ENCODE assay signal across 28 cellular contexts in the genomic region with DNA sequence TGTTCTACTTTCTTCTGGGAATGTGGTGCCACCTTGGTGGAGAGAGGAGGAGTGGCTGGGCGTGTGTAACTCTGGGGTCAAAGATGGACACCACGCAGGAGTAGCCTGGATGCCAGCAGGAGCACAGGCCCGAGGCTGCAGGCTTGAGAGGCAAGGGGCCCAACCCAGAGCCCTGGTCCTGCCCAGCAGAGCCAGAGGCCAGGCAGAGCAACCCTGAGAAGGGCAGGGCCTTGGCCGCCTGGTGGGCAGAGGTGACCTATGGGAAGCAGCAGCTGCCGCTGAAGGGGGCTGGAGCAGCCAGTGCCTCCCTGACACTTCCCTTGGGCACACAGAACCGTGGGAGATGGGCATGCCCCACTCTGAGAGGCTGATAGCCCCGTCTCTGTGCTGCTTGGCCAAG. TPM values are rescaled to one million over a fixed set of nuclear protein-coding genes. Genes with fewer than 3 reads are reported as not detected.
DNase-seq lines count a peak whose midpoint lies in the region; ATAC-seq, FAIRE-seq and TF ChIP-seq lines count a peak whose summit lies in the region.
"Had no signal": no experiment of that assay in that cellular context is flagged by ENCODE, and none has a peak within 500 bp of the region (broad histone marks: within the 10 kb centered on the region; RNA-seq: fewer than 3 reads in every experiment).

No MANE protein-coding gene starts in this region.

- no TSS peak for BruUV-seq in HepG2 (replicated peaks; lab: Mats Ljungman, UMichigan)

- no peak overlapping the region for H3K27ac Mint-ChIP-seq in CD4-positive, alpha-beta T cell
- H3K27ac Mint-ChIP-seq: natural killer cell had no signal

- no peaks in the 10 kb centered on the region for H4K20me1 ChIP-seq in HepG2 (ENCODE audit: insufficient read depth, low read length)

- H3K9me3 ChIP-seq in right cardiac atrium (ENCODE audit: control insufficient read depth, low read length) (no peaks in the 10 kb centered on the region), HepG2 (ENCODE audit: low read length) (no peaks in the 10 kb centered on the region), gastrocnemius medialis (no peaks in the 10 kb centered on the region)
- no peaks in the 10 kb centered on the region for H3K9me3 ChIP-seq in CD4-positive, alpha-beta T cell (ENCODE audit: control insufficient read depth, low read length)

- TF ChIP-seq POLR2A in HepG2 (IDR thresholded peaks at IDR 0.05; ENCODE audit: insufficient read depth in 1 of 2, low read depth in 2 of 2, low read length in 2 of 2), result no peak
- TF ChIP-seq POLR2A in gastrocnemius medialis (IDR thresholded peaks at IDR 0.05), result no peak

- in situ Hi-C loops in HepG2 (cut with HindIII; ENCODE audit: extremely low pct_ligation_motif_present, low pct_unique_long_range_greater_than_20kb), result loop anchor here (25.0 kb wide), 1 partner anchor 1158 kb away; the partner anchor contains the start of gene GPRC5C
- in situ Hi-C loops in gastrocnemius medialis (cut with MboI; ENCODE audit: low sequenced_read_pairs in 4 of 4), result no loop called here

- WGBS in right cardiac atrium, result 88% methylated on average over 7 of the region's 7 CpGs
- WGBS in HepG2 (ENCODE audit: low lambda C conversion rate), result 76% methylated on average over 5 of the region's 7 CpGs

- intact Hi-C loops in right cardiac atrium (cut with DNase I) (loop anchor here in 1 of 4 donors (5.0 kb wide), 1 partner anchor 38 kb away; no protein-coding TSS in a partner anchor), left ventricle myocardium superior (cut with micrococcal nuclease) (no loop called here), HepG2 (cut with micrococcal nuclease; ENCODE audit: unreplicated experiment) (no loop called here), gastrocnemius medialis (cut with DNase I; ENCODE audit: low total_unique reads) (no loop called here)
- intact Hi-C loops in CD4-positive, alpha-beta T cell (cut with DNase I, micrococcal nuclease), result no loop called here

- H3K27ac ChIP-seq in right cardiac atrium (ENCODE audit: low read length) (no peak overlapping the region), HepG2 (ENCODE audit: extremely low read length, insufficient read depth, low read length) (no peak overlapping the region), gastrocnemius medialis (peak overlapping the region; percentile 29 to 80 (median 64))
- H3K27ac ChIP-seq in CD4-positive, alpha-beta T cell (ENCODE audit: low read depth, low read length), result no peak overlapping the region
- H3K27ac ChIP-seq: epithelial cell of prostate had no signal

- peaks cover 3 to 12% of the 10 kb centered on the region in 2 experiments; a peak in 4 of 5 replicates for H3K36me3 ChIP-seq in HepG2 (replicated peaks in 1 of 2; ENCODE audit: control insufficient read depth in 1 of 2, insufficient read depth in 2 of 2, low read length in 2 of 2)
- peaks cover 0 to 4% of the 10 kb centered on the region in 2 donors for H3K36me3 ChIP-seq in gastrocnemius medialis

- POLR2A ChIA-PET in HepG2 (lab: Yijun Ruan, JAX), result interaction anchor here (1.1 to 2.6 kb wide), 2 partner anchors 9 to 30 kb away, joined by 4 to 32 read pairs; no protein-coding TSS in a partner anchor
- POLR2A ChIA-PET in CD4-positive, alpha-beta T cell (lab: Charles Lee), result no interaction called here

- H3K27me3 ChIP-seq in right cardiac atrium (ENCODE audit: control insufficient read depth, insufficient read depth) (no peaks in the 10 kb centered on the region), HepG2 (ENCODE audit: control insufficient read depth in 1 of 2, insufficient read depth in 2 of 2, low read length in 2 of 2) (no peaks in the 10 kb centered on the region), gastrocnemius medialis (no peaks in the 10 kb centered on the region)
- H3K27me3 ChIP-seq in CD4-positive, alpha-beta T cell (ENCODE audit: control insufficient read depth, insufficient read depth, low read length), result no peaks in the 10 kb centered on the region

- H2AFZ ChIP-seq in HepG2 (ENCODE audit: low read length), result no peak overlapping the region

- no peak for FAIRE-seq in HepG2 (lab: Jason Lieb, UNC)
- FAIRE-seq: GM12878 had no signal

- DNase-seq in right cardiac atrium (peak in 1 of 3 donors; percentile 54), left ventricle myocardium superior (no peak), HepG2 (ENCODE audit: low spot score) (no peak), gastrocnemius medialis (no peak), anterior cingulate cortex (lab: John Stamatoyannopoulos, UW) (no peak)
- DNase-seq in CD4-positive, alpha-beta T cell, result no peak
- DNase-seq: activated CD4-positive, alpha-beta T cell treated with anti-CD3 and anti-CD28 coated beads for 4 hours; activated T-cell treated with anti-CD3 and anti-CD28 coated beads, Interleukin-2, amount 50 U/mL, for 4 hours; CD4-positive, alpha-beta memory T cell; effector CD4-positive, alpha-beta T cell; EL; midbrain; natural killer cell; NCI-H1436 treated with DMSO at 0.1 percent for 48 hours; NCI-H2107; stimulated activated CD4-positive, alpha-beta T cell treated with anti-CD3 and anti-CD28 coated beads, Interleukin-2, amount 100 ng/mL, for 48 hours had no signal

- H3K27me3 Mint-ChIP-seq in CD4-positive, alpha-beta T cell, result no peaks in the 10 kb centered on the region
- H3K27me3 Mint-ChIP-seq: brain had no signal

- no peaks in the 10 kb centered on the region for H3K79me2 ChIP-seq in HepG2 (ENCODE audit: insufficient read depth, low read length)

- CTCF ChIA-PET in HepG2 (lab: Yijun Ruan, JAX; ENCODE audit: low intra/inter-chr PET ratio, low total read pairs), result no interaction called here
- CTCF ChIA-PET in CD4-positive, alpha-beta T cell (lab: Charles Lee), result no interaction called here

- H3K4me3 ChIP-seq in right cardiac atrium (ENCODE audit: low read length) (no peak overlapping the region), HepG2 (replicated peaks in 1 of 3; ENCODE audit: insufficient read depth in 1 of 3, low read depth in 2 of 3, low read length in 3 of 3) (no peak overlapping the region), gastrocnemius medialis (no peak overlapping the region)
- H3K4me3 ChIP-seq: GM12878 had no signal

- no peaks in the 10 kb centered on the region for H3K36me3 Mint-ChIP-seq in CD4-positive, alpha-beta T cell (ENCODE audit: low read depth)
- H3K36me3 Mint-ChIP-seq: brain; CD4-positive, alpha-beta memory T cell; natural killer cell had no signal

- no peak for TF ChIP-seq EP300 in HepG2 (IDR thresholded peaks at IDR 0.05; ENCODE audit: low read depth in 2 of 2, low read length in 2 of 2)
- TF ChIP-seq EP300 in HepG2 (CRISPR knock-in tag; IDR thresholded peaks at IDR 0.05; ENCODE audit: borderline replicate concordance), result no peak

- H3K4me1 ChIP-seq in right cardiac atrium (ENCODE audit: control insufficient read depth, insufficient read depth, low read length) (peaks cover 15% of the 10 kb centered on the region), HepG2 (ENCODE audit: insufficient read depth, low read length) (peaks cover 38% of the 10 kb centered on the region), gastrocnemius medialis (peaks cover 26 to 27% of the 10 kb centered on the region in 2 donors)

- no peak for TF ChIP-seq CTCF in HepG2 (CRISPR knock-in tag; IDR thresholded peaks at IDR 0.05)
- no peak for TF ChIP-seq CTCF in gastrocnemius medialis (IDR thresholded peaks at IDR 0.05 in 4 of 5, conservative IDR thresholded peaks at IDR 0.05 in 1 of 5)
- TF ChIP-seq CTCF in CD4-positive, alpha-beta T cell (IDR thresholded peaks at IDR 0.05), result no peak

- no peak overlapping the region for H3K4me3 Mint-ChIP-seq in CD4-positive, alpha-beta T cell
- H3K4me3 Mint-ChIP-seq: activated T-cell treated with anti-CD3 and anti-CD28 coated beads, Interleukin-2, amount 50 U/mL, for 4 hours; brain; CD4-positive, alpha-beta memory T cell; natural killer cell had no signal

- no peaks in the 10 kb centered on the region for H3K9me3 Mint-ChIP-seq in CD4-positive, alpha-beta T cell
- H3K9me3 Mint-ChIP-seq: activated T-cell treated with anti-CD3 and anti-CD28 coated beads, Interleukin-2, amount 50 U/mL, for 4 hours; CD4-positive, alpha-beta memory T cell; natural killer cell had no signal

- H3K4me1 Mint-ChIP-seq in CD4-positive, alpha-beta T cell (ENCODE audit: low read depth), result no peaks in the 10 kb centered on the region
- H3K4me1 Mint-ChIP-seq: CD4-positive, alpha-beta memory T cell; natural killer cell had no signal

- TF ChIP-seq RAD21 in HepG2 (CRISPR knock-in tag; IDR thresholded peaks at IDR 0.05), result no peak

- no peak overlapping the region for H3K4me2 ChIP-seq in HepG2 (ENCODE audit: low read depth, low read length)

- no peak overlapping the region for H3K9ac ChIP-seq in HepG2 (ENCODE audit: insufficient read depth, low read depth, low read length)

- ATAC-seq in right cardiac atrium (peak; percentile 7 to 14), left ventricle myocardium superior (no peak), HepG2 (peak; percentile 4; the same call in 1 of the 3 replicates), gastrocnemius medialis (no peak), HG02852 (IDR thresholded peaks at IDR 0.05; ENCODE audit: unreplicated experiment) (no peak), HG03135 (IDR thresholded peaks at IDR 0.05; ENCODE audit: unreplicated experiment) (no peak)
- no peak for ATAC-seq in CD4-positive, alpha-beta T cell (ENCODE audit: poor library complexity)
- ATAC-seq: activated T-cell treated with anti-CD3 and anti-CD28 coated beads, Interleukin-2, amount 50 U/mL, for 4 hours; GM12878; natural killer cell had no signal

RNA-seq across cellular contexts. Expression of gene CPSF4L, which starts 18.0 kb away (rescaled TPM):
- not detected for total RNA-seq in right cardiac atrium
- not detected for polyA plus RNA-seq in right cardiac atrium
- total RNA-seq in left ventricle myocardium superior, result not detected
- 0.73 and 0.94 TPM in 2 replicates for total RNA-seq in HepG2 (2016; rRNA removed; fragmentation: Illumina TruSeq; extraction: Trizol)
- 1.3 and 1.5 TPM in 2 replicates for total RNA-seq in HepG2 (2016; cell fraction: cytosol; rRNA removed; fragmentation: Illumina TruSeq; extraction: Trizol; ENCODE audit: low read depth)
- total RNA-seq in HepG2 (2016; cell fraction: insoluble cytoplasmic fraction; rRNA removed; fragmentation: Illumina TruSeq; extraction: Trizol), result 0.76 and 1.1 TPM in 2 replicates
- total RNA-seq in HepG2 (2016; cell fraction: membrane; rRNA removed; fragmentation: Illumina TruSeq; extraction: Trizol), result 1.3 and 1.5 TPM in 2 replicates
- total RNA-seq in HepG2 (2016; cell fraction: nucleus; rRNA removed; fragmentation: Illumina TruSeq; extraction: Trizol), result 0.99 and 1.5 TPM in 2 replicates
- polyA plus RNA-seq in HepG2 (2011; rRNA removed), result 1.2 and 1.6 TPM in 2 replicates
- 0.32 and 0.70 TPM in 2 replicates for polyA plus RNA-seq in HepG2 (2011; cell fraction: cytosol; rRNA removed)
- 0.21 TPM in 1 of 2 replicates, not detected in the other for polyA plus RNA-seq in HepG2 (2011; cell fraction: nucleus; rRNA removed)
- 0.25 and 0.48 TPM in 2 replicates for polyA plus RNA-seq in HepG2 (2012)
- polyA plus RNA-seq in HepG2 (2016; cell fraction: cytosol; fragmentation: Illumina TruSeq; extraction: Trizol; ENCODE audit: low read depth), result 0.86 and 1.8 TPM in 2 replicates
- 0.60 and 1.3 TPM in 2 replicates for polyA plus RNA-seq in HepG2 (2016; cell fraction: insoluble cytoplasmic fraction; fragmentation: Illumina TruSeq; extraction: Trizol; ENCODE audit: low read depth)
- polyA plus RNA-seq in HepG2 (2016; cell fraction: membrane; fragmentation: Illumina TruSeq; extraction: Trizol; ENCODE audit: low read depth), result 1.3 and 1.5 TPM in 2 replicates
- polyA plus RNA-seq in HepG2 (2016; cell fraction: nucleus; fragmentation: Illumina TruSeq; extraction: Trizol; ENCODE audit: insufficient read depth, low read depth), result not detected in 2 replicates
- 0.42 TPM in 1 of 2 replicates, not detected in the other for polyA minus RNA-seq in HepG2 (2011; rRNA and poly(A)+ RNA removed; ENCODE audit: low replicate concordance)
- polyA minus RNA-seq in HepG2 (2011; cell fraction: cytosol; rRNA and poly(A)+ RNA removed), result not detected in 2 replicates
- 1.3 TPM in 1 of 2 replicates, not detected in the other for polyA minus RNA-seq in HepG2 (2011; cell fraction: nucleus; rRNA and poly(A)+ RNA removed)
- not detected for total RNA-seq in gastrocnemius medialis
- total RNA-seq in CD4-positive, alpha-beta T cell, result not detected
- total RNA-seq: A172; activated CD8-positive, alpha-beta memory T cell treated with anti-CD3 and anti-CD28 coated beads for 36 hours; activated T-cell treated with anti-CD3 and anti-CD28 coated beads, Interleukin-2, amount 50 U/mL, for 4 hours; CD4-positive, alpha-beta memory T cell; chondrocyte; GM12878; natural killer cell; NCI-H460; OCI-LY7; osteocyte; T-helper 2 cell treated with Interferon-gamma antibody and Interleukin-4, amounts not matched to agents 100 ng/mL and 5 ng/mL, for 36 hours had no signal
- polyA plus RNA-seq: CD4-positive, alpha-beta memory T cell; GM12878 had no signal

RNA-seq across cellular contexts. Expression of gene CDC42EP4, which starts 32.1 kb away (rescaled TPM):
- total RNA-seq in right cardiac atrium, result 10 to 100 TPM; 28.1 to 47.1 (median 38.4) TPM
- polyA plus RNA-seq in right cardiac atrium, result 31.9 TPM
- total RNA-seq in left ventricle myocardium superior, result 51.4 TPM
- total RNA-seq in HepG2 (2016; rRNA removed; fragmentation: Illumina TruSeq; extraction: Trizol), result 54.0 and 55.0 TPM in 2 replicates
- 13.5 and 14.9 TPM in 2 replicates for total RNA-seq in HepG2 (2016; cell fraction: cytosol; rRNA removed; fragmentation: Illumina TruSeq; extraction: Trizol; ENCODE audit: low read depth)
- total RNA-seq in HepG2 (2016; cell fraction: insoluble cytoplasmic fraction; rRNA removed; fragmentation: Illumina TruSeq; extraction: Trizol), result 45.9 and 55.1 TPM in 2 replicates
- total RNA-seq in HepG2 (2016; cell fraction: membrane; rRNA removed; fragmentation: Illumina TruSeq; extraction: Trizol), result 45.7 and 51.9 TPM in 2 replicates
- total RNA-seq in HepG2 (2016; cell fraction: nucleus; rRNA removed; fragmentation: Illumina TruSeq; extraction: Trizol), result 34.9 and 36.1 TPM in 2 replicates
- polyA plus RNA-seq in HepG2 (2011; rRNA removed), result 19.0 and 21.7 TPM in 2 replicates
- 16.2 and 20.1 TPM in 2 replicates for polyA plus RNA-seq in HepG2 (2011; cell fraction: cytosol; rRNA removed)
- 18.6 and 24.3 TPM in 2 replicates for polyA plus RNA-seq in HepG2 (2011; cell fraction: nucleus; rRNA removed)
- 18.4 and 22.4 TPM in 2 replicates for polyA plus RNA-seq in HepG2 (2012)
- 11.7 and 14.2 TPM in 2 replicates for polyA plus RNA-seq in HepG2 (2016; cell fraction: cytosol; fragmentation: Illumina TruSeq; extraction: Trizol; ENCODE audit: low read depth)
- polyA plus RNA-seq in HepG2 (2016; cell fraction: insoluble cytoplasmic fraction; fragmentation: Illumina TruSeq; extraction: Trizol; ENCODE audit: low read depth), result 58.7 and 66.8 TPM in 2 replicates
- polyA plus RNA-seq in HepG2 (2016; cell fraction: membrane; fragmentation: Illumina TruSeq; extraction: Trizol; ENCODE audit: low read depth), result 37.7 and 41.8 TPM in 2 replicates
- polyA plus RNA-seq in HepG2 (2016; cell fraction: nucleus; fragmentation: Illumina TruSeq; extraction: Trizol; ENCODE audit: insufficient read depth, low read depth), result 41.4 and 43.9 TPM in 2 replicates
- polyA minus RNA-seq in HepG2 (2011; rRNA and poly(A)+ RNA removed; ENCODE audit: low replicate concordance), result 68.4 and 91.9 TPM in 2 replicates
- polyA minus RNA-seq in HepG2 (2011; cell fraction: cytosol; rRNA and poly(A)+ RNA removed), result 25.3 and 26.4 TPM in 2 replicates
- 32.3 and 36.9 TPM in 2 replicates for polyA minus RNA-seq in HepG2 (2011; cell fraction: nucleus; rRNA and poly(A)+ RNA removed)
- total RNA-seq in gastrocnemius medialis, result 10 to 100 TPM; 35.8 to 57.0 (median 47.1) TPM
- 1 to 10 TPM; 2.9 to 3.5 TPM for total RNA-seq in CD4-positive, alpha-beta T cell
- total RNA-seq: OCI-LY7 had no signal

Comparison
In these comparisons a context has a peak if more than half of its experiments do, and no peak if none do; other contexts are left out.
1. ATAC-seq: peak in right cardiac atrium (2 of 2) and HepG2 (single experiment); none in left ventricle myocardium superior (single experiment), gastrocnemius medialis (0 of 2), HG02852 (single experiment), CD4-positive, alpha-beta T cell (single experiment) and HG03135 (single experiment).
2. H3K27ac ChIP-seq: peak in gastrocnemius medialis (4 of 4); none in right cardiac atrium (single experiment), HepG2 (single experiment) and CD4-positive, alpha-beta T cell (single experiment).